29 cellular contexts compared by ENCODE assay signal in the genomic region with DNA sequence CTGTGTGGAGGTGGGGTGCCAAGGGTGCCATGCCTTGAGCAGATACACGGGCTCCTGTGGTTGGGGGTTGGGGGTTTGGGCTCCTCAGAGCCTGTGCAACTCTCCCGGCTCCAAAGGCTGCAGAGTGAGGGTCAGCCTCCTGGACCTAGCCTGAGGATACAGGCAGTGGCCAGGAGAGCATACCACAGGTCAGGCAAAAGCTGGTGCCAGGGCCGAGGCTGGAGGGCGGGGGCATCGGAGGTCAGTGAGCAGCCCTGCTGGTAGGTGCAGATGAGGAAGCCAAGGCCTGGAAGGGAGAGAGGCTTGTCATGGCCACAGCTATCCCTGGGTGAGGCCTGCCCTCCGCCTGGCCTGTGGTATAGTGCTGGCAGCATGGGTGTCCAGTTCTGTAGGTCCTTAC.
"Had no signal": no experiment of that assay in that cellular context is flagged by ENCODE, and none has a peak within 500 bp of the region (broad histone marks: within the 10 kb centered on the region; RNA-seq: fewer than 3 reads in every experiment).

No MANE protein-coding gene starts in this region.

- H3K4me3 Mint-ChIP-seq: activated CD4-positive, alpha-beta T cell treated with anti-CD3 and anti-CD28 coated beads for 36 hours; activated CD4-positive, alpha-beta T cell treated with anti-CD3 and anti-CD28 coated beads, Interleukin-2, amount 10 ng/mL, durations not matched to agents 7 days and 5 days; activated CD8-positive, alpha-beta T cell treated with anti-CD3 and anti-CD28 coated beads, Interleukin-2, amount 10 ng/mL, durations not matched to agents 7 days and 5 days; activated naive CD4-positive, alpha-beta T cell treated with anti-CD3 and anti-CD28 coated beads, Interleukin-2, amount 50 U/mL, for 24 hours; activated naive CD8-positive, alpha-beta T cell treated with anti-CD3 and anti-CD28 coated beads, Interleukin-2, amount 10 ng/mL, durations not matched to agents 7 days and 5 days; activated T-cell treated with anti-CD3 and anti-CD28 coated beads, Interleukin-2, amount 50 U/mL, for 24 hours had no signal

- H3K27me3 ChIP-seq: ascending aorta, Peyer's patch, SJCRH30 had no signal

- DNase-seq: activated CD4-positive, alpha-beta T cell treated with anti-CD3 and anti-CD28 coated beads for 36 hours; activated CD4-positive, alpha-beta T cell treated with anti-CD3 and anti-CD28 coated beads, Interleukin-2, amount 10 ng/mL, durations not matched to agents 7 days and 5 days; activated CD4-positive, alpha-beta T cell treated with anti-CD3 and anti-CD28 coated beads, Interleukin-2, amount 50 U/mL, for 48 hours; activated CD8-positive, alpha-beta T cell treated with anti-CD3 and anti-CD28 coated beads, Interleukin-2, amount 10 ng/mL, durations not matched to agents 7 days and 5 days; activated gamma-delta T cell; activated naive CD4-positive, alpha-beta T cell treated with Interleukin-2 at 50 U/mL for 16 hours; activated naive CD8-positive, alpha-beta T cell treated with anti-CD3 and anti-CD28 coated beads, Interleukin-2, amount 10 ng/mL, durations not matched to agents 7 days and 5 days; activated T-cell treated with anti-CD3 and anti-CD28 coated beads, Interleukin-2, amount 50 U/mL, for 24 hours; amygdala; central memory CD4-positive, alpha-beta T cell; Karpas-422; KBM-7; NCI-H1048; NCI-H1436 treated with DMSO at 0.1 percent for 48 hours; NCI-H1694 treated with DMSO at 0.1 percent for 48 hours; NCI-H2029; NCI-H345; NCI-H524 treated with DMSO at 0.1 percent for 48 hours; PC-3; RPMI8226; SHP77; SJCRH30; T1000 had no signal

- ATAC-seq: activated CD4-positive, alpha-beta T cell treated with anti-CD3 and anti-CD28 coated beads for 36 hours; activated CD4-positive, CD25-positive, alpha-beta regulatory T cell treated with anti-CD3 and anti-CD28 coated beads, Interleukin-2, amount 50 U/mL, for 24 hours; activated CD8-positive, alpha-beta T cell treated with anti-CD3 and anti-CD28 coated beads, Interleukin-2, amount 10 ng/mL, durations not matched to agents 7 days and 5 days; PC-3 had no signal

- H3K27ac Mint-ChIP-seq: activated CD4-positive, alpha-beta T cell treated with anti-CD3 and anti-CD28 coated beads for 36 hours; activated CD4-positive, alpha-beta T cell treated with anti-CD3 and anti-CD28 coated beads, Interleukin-2, amount 10 ng/mL, durations not matched to agents 7 days and 5 days; activated CD8-positive, alpha-beta T cell treated with anti-CD3 and anti-CD28 coated beads, Interleukin-2, amount 10 ng/mL, durations not matched to agents 7 days and 5 days; activated naive CD4-positive, alpha-beta T cell treated with anti-CD3 and anti-CD28 coated beads, Interleukin-2, amount 50 U/mL, for 24 hours; activated naive CD8-positive, alpha-beta T cell treated with anti-CD3 and anti-CD28 coated beads, Interleukin-2, amount 10 ng/mL, durations not matched to agents 7 days and 5 days; activated T-cell treated with anti-CD3 and anti-CD28 coated beads, Interleukin-2, amount 50 U/mL, for 24 hours; activated T-helper 2 cell treated with anti-CD3 and anti-CD28 coated beads, Interferon-gamma antibody, Interleukin-2, Interleukin-4, amounts not matched to agents 10 μg/mL and 5 μg/mL and 100 μg/mL, durations not matched to agents 14 hours and 24 hours and 36 hours had no signal

- H3K27ac ChIP-seq: ascending aorta, Peyer's patch, SJCRH30, SK-N-MC had no signal

- H3K4me1 ChIP-seq: ascending aorta, Peyer's patch had no signal

- H3K4me1 Mint-ChIP-seq: activated CD4-positive, alpha-beta T cell treated with anti-CD3 and anti-CD28 coated beads for 36 hours had no signal

- H3K9me3 Mint-ChIP-seq: activated CD4-positive, alpha-beta T cell treated with anti-CD3 and anti-CD28 coated beads, Interleukin-2, amount 10 ng/mL, durations not matched to agents 7 days and 5 days; activated naive CD4-positive, alpha-beta T cell treated with anti-CD3 and anti-CD28 coated beads, Interleukin-2, amount 50 U/mL, for 24 hours; activated T-cell treated with anti-CD3 and anti-CD28 coated beads, Interleukin-2, amount 50 U/mL, for 24 hours; activated T-helper 2 cell treated with anti-CD3 and anti-CD28 coated beads, Interferon-gamma antibody, Interleukin-2, Interleukin-4, amounts not matched to agents 10 μg/mL and 5 μg/mL and 100 μg/mL, durations not matched to agents 14 hours and 24 hours and 36 hours had no signal

- H3K36me3 ChIP-seq: SJCRH30 had no signal

- H3K4me3 ChIP-seq: ascending aorta, Peyer's patch, SJCRH30, SK-N-MC had no signal

- H3K9me3 ChIP-seq: ascending aorta, Peyer's patch, SJCRH30 had no signal
